ENCODE assay signal across 9 cellular contexts in genomic region chr15:31487811-31488436, GRCh38.
DNase-seq lines count a peak whose midpoint lies in the region; ATAC-seq and TF ChIP-seq lines count a peak whose summit lies in the region.
"Had no signal": no experiment of that assay in that cellular context is flagged by ENCODE, and none has a peak within 500 bp of the region (broad histone marks: within the 10 kb centered on the region; RNA-seq: fewer than 3 reads in every experiment).

No MANE protein-coding gene starts in this region.

- no peak overlapping the region for H3K27ac ChIP-seq in neural progenitor cell
- H3K27ac ChIP-seq: SK-N-MC had no signal

- no peak overlapping the region for H3K4me2 ChIP-seq in neural progenitor cell

- no peak for TF ChIP-seq CTCF in neural progenitor cell (IDR thresholded peaks at IDR 0.05)

- H3K4me1 Mint-ChIP-seq in activated T-helper 17 cell treated with anti-CD3 and anti-CD28 coated beads, Interleukin-2, amount 50 U/mL, for 72 hours, result peaks cover 32% of the 10 kb centered on the region
- H3K4me1 Mint-ChIP-seq in neural progenitor cell, result peaks cover 12% of the 10 kb centered on the region

- H3K27me3 Mint-ChIP-seq in activated T-helper 17 cell treated with anti-CD3 and anti-CD28 coated beads, Interleukin-2, amount 50 U/mL, for 72 hours, result no peaks in the 10 kb centered on the region
- H3K27me3 Mint-ChIP-seq in neural progenitor cell (ENCODE audit: insufficient read depth, low read depth), result peaks cover 18% of the 10 kb centered on the region

- DNase-seq in NCI-H2081 (lab: John Stamatoyannopoulos, UW), result peak; percentile 2 to 60
- DNase-seq in NCI-H2081 treated with DMSO at 0.1 percent for 48 hours (lab: John Stamatoyannopoulos, UW), result no peak
- no peak for DNase-seq in neural progenitor cell (ENCODE audit: low spot score)
- no peak for DNase-seq in GM19238 (ENCODE audit: insufficient read length, low spot score)
- DNase-seq in NCI-H1694 (lab: John Stamatoyannopoulos, UW), result no peak
- DNase-seq in cortex of kidney (lab: John Stamatoyannopoulos, UW), result no peak

- peak overlapping the region; percentile 68 for H3K4me3 Mint-ChIP-seq in activated T-helper 17 cell treated with anti-CD3 and anti-CD28 coated beads, Interleukin-2, amount 50 U/mL, for 72 hours
- no peak overlapping the region for H3K4me3 Mint-ChIP-seq in neural progenitor cell

- H4K20me1 ChIP-seq in neural progenitor cell (ENCODE audit: low read depth), result no peaks in the 10 kb centered on the region

- peaks cover 14% of the 10 kb centered on the region for H3K27me3 ChIP-seq in neural progenitor cell

- peak overlapping the region; percentile 86 for H3K27ac Mint-ChIP-seq in activated T-helper 17 cell treated with anti-CD3 and anti-CD28 coated beads, Interleukin-2, amount 50 U/mL, for 72 hours
- peak overlapping the region; percentile 53 for H3K27ac Mint-ChIP-seq in neural progenitor cell

- peak; percentile 55 for ATAC-seq in HG02759 (IDR thresholded peaks at IDR 0.05; ENCODE audit: unreplicated experiment)
- ATAC-seq in activated T-helper 17 cell treated with anti-CD3 and anti-CD28 coated beads, Interleukin-2, amount 50 U/mL, for 72 hours (replicated peaks), result peak; percentile 71

- peaks cover 21% of the 10 kb centered on the region for H3K36me3 Mint-ChIP-seq in activated T-helper 17 cell treated with anti-CD3 and anti-CD28 coated beads, Interleukin-2, amount 50 U/mL, for 72 hours (ENCODE audit: low read depth)
- H3K36me3 Mint-ChIP-seq in neural progenitor cell, result peaks cover 11% of the 10 kb centered on the region

- peaks cover 9% of the 10 kb centered on the region for H3K4me1 ChIP-seq in neural progenitor cell

- H3F3A ChIP-seq in neural progenitor cell (ENCODE audit: low read depth), result no peaks in the 10 kb centered on the region

- no peaks in the 10 kb centered on the region for H3K9me3 ChIP-seq in neural progenitor cell (ENCODE audit: low read depth)

- H3K9ac ChIP-seq in neural progenitor cell, result no peak overlapping the region

- H2AFZ ChIP-seq in neural progenitor cell (replicated peaks), result no peak overlapping the region

- H3K36me3 ChIP-seq in neural progenitor cell, result no peaks in the 10 kb centered on the region

- H3K4me3 ChIP-seq in neural progenitor cell, result no peak overlapping the region
- H3K4me3 ChIP-seq: SK-N-MC had no signal

- H3K79me2 ChIP-seq in neural progenitor cell (ENCODE audit: low read depth), result no peaks in the 10 kb centered on the region

- peaks cover 8% of the 10 kb centered on the region for H3K9me3 Mint-ChIP-seq in activated T-helper 17 cell treated with anti-CD3 and anti-CD28 coated beads, Interleukin-2, amount 50 U/mL, for 72 hours
- H3K9me3 Mint-ChIP-seq in neural progenitor cell, result peaks cover 25% of the 10 kb centered on the region

Comparison
In these comparisons a context has a peak if more than half of its experiments do, and no peak if none do; other contexts are left out.
1. DNase-seq: peak in NCI-H2081 (2 of 2); none in NCI-H2081 treated with DMSO at 0.1 percent for 48 hours (single experiment), neural progenitor cell (single experiment), GM19238 (single experiment), NCI-H1694 (single experiment) and cortex of kidney (single experiment).